In genomic region chr6:105164418-105164817, GRCh38 we compare ENCODE assay signal across 13 cellular contexts. TPM values are rescaled to one million over a fixed set of nuclear protein-coding genes. Genes with fewer than 3 reads are reported as not detected.
DNase-seq lines count a peak whose midpoint lies in the region; ATAC-seq, FAIRE-seq and TF ChIP-seq lines count a peak whose summit lies in the region.
"Had no signal": no experiment of that assay in that cellular context is flagged by ENCODE, and none has a peak within 500 bp of the region (broad histone marks: within the 10 kb centered on the region; RNA-seq: fewer than 3 reads in every experiment).

No MANE protein-coding gene starts in this region.

- no peak overlapping the region for H3K27ac Mint-ChIP-seq in CD8-positive, alpha-beta T cell
- H3K27ac Mint-ChIP-seq: activated CD4-positive, alpha-beta T cell treated with anti-CD3 and anti-CD28 coated beads for 36 hours had no signal

- H3K79me2 ChIP-seq in trophoblast cell (ENCODE audit: control insufficient read depth, insufficient read depth, low read length, poor library complexity), result no peaks in the 10 kb centered on the region

- H4K91ac ChIP-seq in trophoblast cell (ENCODE audit: low read depth, low read length), result no peak overlapping the region

- no peaks in the 10 kb centered on the region for H3K9me3 Mint-ChIP-seq in CD8-positive, alpha-beta T cell

- peaks cover 33% of the 10 kb centered on the region for H3K27me3 Mint-ChIP-seq in CD8-positive, alpha-beta T cell (ENCODE audit: low read depth)

- H2BK120ac ChIP-seq in trophoblast cell (ENCODE audit: insufficient read depth, low read length, poor library complexity), result no peak overlapping the region

- no peaks in the 10 kb centered on the region for H3K4me1 Mint-ChIP-seq in CD8-positive, alpha-beta T cell (ENCODE audit: low read depth)
- H3K4me1 Mint-ChIP-seq: activated CD4-positive, alpha-beta T cell treated with anti-CD3 and anti-CD28 coated beads for 36 hours had no signal

- no peak overlapping the region for H4K12ac ChIP-seq in trophoblast cell (ENCODE audit: low read depth, low read length)

- H2BK5ac ChIP-seq in trophoblast cell (ENCODE audit: low read depth, low read length, poor library complexity), result no peak overlapping the region

- H3K14ac ChIP-seq in trophoblast cell (ENCODE audit: low read length), result no peak overlapping the region

- no peaks in the 10 kb centered on the region for H3K36me3 ChIP-seq in trophoblast cell (ENCODE audit: control insufficient read depth in 1 of 2, insufficient read depth in 2 of 2, low read length in 2 of 2)
- H3K36me3 ChIP-seq in CD8-positive, alpha-beta T cell (ENCODE audit: insufficient read depth, low read length), result no peaks in the 10 kb centered on the region

- H3K23ac ChIP-seq in trophoblast cell (ENCODE audit: low read length), result no peak overlapping the region

- no peaks in the 10 kb centered on the region for H3K79me1 ChIP-seq in trophoblast cell (ENCODE audit: low read length)

- no peak for TF ChIP-seq CTCF in CD8-positive, alpha-beta T cell (IDR thresholded peaks at IDR 0.05)

- H2AFZ ChIP-seq in trophoblast cell (ENCODE audit: insufficient read depth, low read length, poor library complexity), result no peak overlapping the region

- H3K4me3 Mint-ChIP-seq in CD8-positive, alpha-beta T cell, result no peak overlapping the region
- H3K4me3 Mint-ChIP-seq: activated CD4-positive, alpha-beta T cell treated with anti-CD3 and anti-CD28 coated beads for 36 hours had no signal

- POLR2A ChIA-PET in CD8-positive, alpha-beta T cell (lab: Charles Lee), result no interaction called here

- peak; percentile 73 for DNase-seq in DMS153 (lab: John Stamatoyannopoulos, UW)
- DNase-seq in DMS153 treated with DMSO at 0.1 percent for 48 hours (lab: John Stamatoyannopoulos, UW; ENCODE audit: unreplicated experiment), result no peak
- DNase-seq in NCI-H748 (lab: John Stamatoyannopoulos, UW; ENCODE audit: unreplicated experiment), result peak; percentile 89
- peak; percentile 51 for DNase-seq in fibroblast of gingiva (ENCODE audit: low read depth)
- peak; percentile 46 to 78 for DNase-seq in trophoblast cell
- no peak for DNase-seq in NCI-H1930 (lab: John Stamatoyannopoulos, UW)
- DNase-seq in CD8-positive, alpha-beta T cell, result no peak
- DNase-seq in frontal cortex (ENCODE audit: low spot score in 2 of 2), result no peak
- DNase-seq: activated CD4-positive, alpha-beta T cell treated with anti-CD3 and anti-CD28 coated beads for 36 hours; activated naive CD4-positive, alpha-beta T cell; RPMI8226; stimulated activated CD4-positive, alpha-beta T cell treated with anti-CD3 and anti-CD28 coated beads, Interleukin-2, amount 100 ng/mL, for 24 hours had no signal

- H2BK12ac ChIP-seq in trophoblast cell (ENCODE audit: low read length), result no peak overlapping the region

- intact Hi-C loops in CD8-positive, alpha-beta T cell (cut with DNase I, micrococcal nuclease), result no loop called here

- no CpG with 5 or more reads among the region's 2 CpGs for WGBS in trophoblast cell (ENCODE audit: extremely low coverage, insufficient coverage, insufficient read length)

- H3K36me3 Mint-ChIP-seq in CD8-positive, alpha-beta T cell, result no peaks in the 10 kb centered on the region

- no peak overlapping the region for H3K18ac ChIP-seq in trophoblast cell (ENCODE audit: low read length)

- no peak overlapping the region for H3K4me3 ChIP-seq in trophoblast cell (ENCODE audit: low read depth, low read length)
- no peak overlapping the region for H3K4me3 ChIP-seq in CD8-positive, alpha-beta T cell (ENCODE audit: low read depth, low read length)

- H3K4ac ChIP-seq in trophoblast cell (ENCODE audit: low read depth, low read length), result no peak overlapping the region

- no peak overlapping the region for H4K8ac ChIP-seq in trophoblast cell (ENCODE audit: low read depth, low read length)

- no peak overlapping the region for H2AK5ac ChIP-seq in trophoblast cell (ENCODE audit: low read length)

- H3K4me1 ChIP-seq in trophoblast cell (ENCODE audit: control insufficient read depth in 1 of 2, insufficient read depth in 2 of 2, low read length in 2 of 2), result no peaks in the 10 kb centered on the region
- H3K4me1 ChIP-seq in CD8-positive, alpha-beta T cell (ENCODE audit: insufficient read depth, low read length), result no peaks in the 10 kb centered on the region

- FAIRE-seq in frontal cortex (lab: Jason Lieb, UNC), result no peak

- CTCF ChIA-PET in CD8-positive, alpha-beta T cell (lab: Charles Lee), result interaction anchor here (1.3 kb wide), 1 partner anchor 20 kb away, joined by 3 read pairs; no protein-coding TSS in a partner anchor

- H3K4me2 ChIP-seq in trophoblast cell (ENCODE audit: low read length), result no peak overlapping the region

- H3K9ac ChIP-seq in trophoblast cell (ENCODE audit: low read length), result no peak overlapping the region

- no peak overlapping the region for H3K27ac ChIP-seq in trophoblast cell (ENCODE audit: low read depth, low read length)
- no peak overlapping the region for H3K27ac ChIP-seq in CD8-positive, alpha-beta T cell (ENCODE audit: low read depth, low read length)
- H3K27ac ChIP-seq: 22Rv1 had no signal

- H3K9me3 ChIP-seq in trophoblast cell (ENCODE audit: insufficient read depth, low read depth, low read length), result no peaks in the 10 kb centered on the region
- no peaks in the 10 kb centered on the region for H3K9me3 ChIP-seq in CD8-positive, alpha-beta T cell (ENCODE audit: low read length)

- ATAC-seq in CD8-positive, alpha-beta T cell, result no peak
- ATAC-seq: activated CD4-positive, alpha-beta T cell treated with anti-CD3 and anti-CD28 coated beads for 36 hours had no signal

- no peaks in the 10 kb centered on the region for H3K27me3 ChIP-seq in trophoblast cell (ENCODE audit: insufficient read depth, low read length)
- H3K27me3 ChIP-seq in CD8-positive, alpha-beta T cell (ENCODE audit: insufficient read depth, low read length), result peaks cover 3% of the 10 kb centered on the region

RNA-seq across cellular contexts. Expression of gene POPDC3, which starts 15.4 kb away (rescaled TPM):
- polyA plus RNA-seq in trophoblast cell (2013), result 0.36 and 0.41 TPM in 2 replicates
- not detected for total RNA-seq in CD8-positive, alpha-beta T cell
- total RNA-seq in frontal cortex, result 5.3 TPM
- total RNA-seq: activated CD4-positive, alpha-beta T cell treated with anti-CD3 and anti-CD28 coated beads for 36 hours had no signal

Comparison
In these comparisons a context has a peak if more than half of its experiments do, and no peak if none do; other contexts are left out.
1. DNase-seq: peak in DMS153 (single experiment), NCI-H748 (single experiment), fibroblast of gingiva (single experiment) and trophoblast cell (2 of 2); none in DMS153 treated with DMSO at 0.1 percent for 48 hours (single experiment), NCI-H1930 (0 of 2), CD8-positive, alpha-beta T cell (0 of 7) and frontal cortex (0 of 2).